Comparison of ENCODE assay signal across 1 cellular context in genomic region chrX:3343580-3343979, GRCh38.
TF ChIP-seq lines count a peak whose summit lies in the region.

No MANE protein-coding gene starts in this region.

TF ChIP-seq in HCT116, 20 proteins besides CTCF, POLR2A, EP300 and RAD21:
- peak; percentile 34 for TF ChIP-seq REST (IDR thresholded peaks at IDR 0.05; ENCODE audit: low read depth)
